8 cellular contexts compared by ENCODE assay signal in genomic region chr2:56185101-56185581, GRCh38. TPM values are rescaled to one million over a fixed set of nuclear protein-coding genes. Genes with fewer than 3 reads are reported as not detected.
DNase-seq lines count a peak whose midpoint lies in the region; ATAC-seq and TF ChIP-seq lines count a peak whose summit lies in the region.

No MANE protein-coding gene starts in this region.

- POLR2A ChIA-PET in BJ (lab: Charles Lee), result no interaction called here

- no peaks in the 10 kb centered on the region for H3K9me3 ChIP-seq in HUES6 (ENCODE audit: control insufficient read depth, insufficient read depth, low read depth, low read length)
- H3K9me3 ChIP-seq in mammary epithelial cell (replicated peaks; ENCODE audit: insufficient read depth, low read length), result no peaks in the 10 kb centered on the region
- peaks cover 2% of the 10 kb centered on the region for H3K9me3 ChIP-seq in thymus (ENCODE audit: control insufficient read depth)

- H3K9ac ChIP-seq in HUES6 (ENCODE audit: low read length) (no peak overlapping the region), mammary epithelial cell (ENCODE audit: insufficient read depth, low read length) (no peak overlapping the region)

- no TSS peak for BruUV-seq in mammary epithelial cell (replicated peaks; lab: Mats Ljungman, UMichigan)

- H2AFZ ChIP-seq in mammary epithelial cell (ENCODE audit: low read depth, low read length), result peak overlapping the region; percentile 66

- H4K20me1 ChIP-seq in mammary epithelial cell (ENCODE audit: insufficient read depth, low read length), result no peaks in the 10 kb centered on the region

- H3K4me1 ChIP-seq in HUES6 (ENCODE audit: control insufficient read depth, insufficient read depth, low read length) (peaks cover 16% of the 10 kb centered on the region), mammary epithelial cell (ENCODE audit: insufficient read depth, low read length) (peaks cover 15% of the 10 kb centered on the region), thymus (ENCODE audit: control insufficient read depth, insufficient read depth, low read length) (peaks cover 3% of the 10 kb centered on the region)

- H3K4me3 ChIP-seq in BJ (ENCODE audit: low read depth, low read length), result peak overlapping the region; percentile 64
- peak overlapping the region; percentile 76 for H3K4me3 ChIP-seq in HUES6 (ENCODE audit: low read depth, low read length)
- peak overlapping the region; percentile 13 to 59 (median 56) for H3K4me3 ChIP-seq in mammary epithelial cell (replicated peaks in 1 of 3; ENCODE audit: insufficient read depth in 1 of 3, low read depth in 2 of 3, low read length in 3 of 3)
- H3K4me3 ChIP-seq in thymus (ENCODE audit: low read length), result peak overlapping the region; percentile 50

- TF ChIP-seq CTCF in BJ (IDR thresholded peaks at IDR 0.05; ENCODE audit: insufficient read depth, low read depth, low read length) (0 out of 2 replicates have a peak, but pooled peaks have one; percentile 3), mammary epithelial cell (conservative IDR thresholded peaks at IDR 0.05 in 1 of 2, IDR thresholded peaks at IDR 0.05 in 1 of 2; ENCODE audit: extremely low read depth in 1 of 2, insufficient read depth in 1 of 2, low read depth in 1 of 2, low read length in 2 of 2) (no peak)

- WGBS in mammary epithelial cell (ENCODE audit: low coverage, missing lambda C conversion rate), result 0% methylated on average over 7 of the region's 24 CpGs
- 4% methylated on average over 24 of the region's 24 CpGs for WGBS in thymus

- intact Hi-C loops in mammary epithelial cell (cut with micrococcal nuclease), result loop anchor here (2.0 to 10.0 kb wide), 7 partner anchors 270 to 1332 kb away; no protein-coding TSS in a partner anchor

- no peaks in the 10 kb centered on the region for H3K79me2 ChIP-seq in mammary epithelial cell (ENCODE audit: insufficient read depth, low read length)

- no peak for DNase-seq in BJ (ENCODE audit: low read depth)
- peak; percentile 14 for DNase-seq in mammary epithelial cell
- DNase-seq in left kidney (ENCODE audit: low read depth, low spot score), result peak; percentile 53
- DNase-seq in superior temporal gyrus (ENCODE audit: extremely low spot score), result no peak

- ATAC-seq in HG02588 (IDR thresholded peaks at IDR 0.05; ENCODE audit: unreplicated experiment), result no peak
- no peak for ATAC-seq in HG03521 (IDR thresholded peaks at IDR 0.05; ENCODE audit: unreplicated experiment)

- in situ Hi-C loops in mammary epithelial cell (cut with MboI; ENCODE audit: low sequenced_read_pairs in 2 of 2), result loop anchor here (10.0 to 25.0 kb wide), 3 partner anchors 570 to 1327 kb away; no protein-coding TSS in a partner anchor

- dilution Hi-C loops in mammary epithelial cell (cut with HindIII; ENCODE audit: low sequenced_read_pairs), result no loop called here

- H3K27ac ChIP-seq in HUES6 (ENCODE audit: low read depth, low read length) (no peak overlapping the region), mammary epithelial cell (ENCODE audit: insufficient read depth, low read depth, low read length) (no peak overlapping the region), thymus (ENCODE audit: low read depth) (no peak overlapping the region)

- peak overlapping the region; percentile 99 for H3K4me2 ChIP-seq in mammary epithelial cell (ENCODE audit: insufficient read depth, low read depth, low read length)

- no peaks in the 10 kb centered on the region for H3K36me3 ChIP-seq in BJ (ENCODE audit: control insufficient read depth, insufficient read depth, low read length)
- H3K36me3 ChIP-seq in HUES6 (ENCODE audit: control insufficient read depth, insufficient read depth, low read length), result no peaks in the 10 kb centered on the region
- no peaks in the 10 kb centered on the region for H3K36me3 ChIP-seq in mammary epithelial cell (ENCODE audit: insufficient read depth, low read length)
- no peaks in the 10 kb centered on the region for H3K36me3 ChIP-seq in thymus (ENCODE audit: control insufficient read depth, insufficient read depth)

- CTCF ChIA-PET in BJ (lab: Yijun Ruan, JAX) (interaction anchor here (1.5 to 2.2 kb wide), 5 partner anchors 162 to 1312 kb away, joined by 3 to 7 read pairs (median 4); no protein-coding TSS in a partner anchor), mammary epithelial cell (lab: Charles Lee; ENCODE audit: low non-redundant PET) (interaction anchor here (0.5 to 0.7 kb wide), 2 partner anchors 681 to 892 kb away, joined by 3 read pairs; no protein-coding TSS in a partner anchor)

- H3K27me3 ChIP-seq in BJ (ENCODE audit: control insufficient read depth, insufficient read depth, low read length), result peaks cover 8% of the 10 kb centered on the region
- H3K27me3 ChIP-seq in HUES6 (ENCODE audit: control insufficient read depth, insufficient read depth, low read length), result peaks cover 100% of the 10 kb centered on the region
- H3K27me3 ChIP-seq in mammary epithelial cell (ENCODE audit: insufficient read depth, low read length), result no peaks in the 10 kb centered on the region
- peaks cover 51% of the 10 kb centered on the region for H3K27me3 ChIP-seq in thymus (ENCODE audit: control insufficient read depth, insufficient read depth)

RNA-seq across cellular contexts. Expression of gene CCDC85A, which starts 1.4 kb away (rescaled TPM):
- polyA plus RNA-seq in BJ (2011; rRNA removed), result 3.1 and 4.2 TPM in 2 replicates
- polyA minus RNA-seq in BJ (2011; rRNA and poly(A)+ RNA removed), result 3.4 and 3.6 TPM in 2 replicates
- total RNA-seq in mammary epithelial cell, result under 1 TPM in 1 of 2 donors, not detected in 1; 0.17 TPM
- 0.01 TPM for polyA plus RNA-seq in mammary epithelial cell
- not detected for polyA minus RNA-seq in mammary epithelial cell
- 0.21 TPM for polyA plus RNA-seq in thymus

Comparison
In these comparisons a context has a peak if more than half of its experiments do, and no peak if none do; other contexts are left out.
1. DNase-seq: peak in mammary epithelial cell (single experiment) and left kidney (single experiment); none in BJ (single experiment) and superior temporal gyrus (single experiment).
2. Peak in every context shown above with its lines, with median percentiles within 50 percentile points of each other: H3K4me3 ChIP-seq.